In the genomic region with DNA sequence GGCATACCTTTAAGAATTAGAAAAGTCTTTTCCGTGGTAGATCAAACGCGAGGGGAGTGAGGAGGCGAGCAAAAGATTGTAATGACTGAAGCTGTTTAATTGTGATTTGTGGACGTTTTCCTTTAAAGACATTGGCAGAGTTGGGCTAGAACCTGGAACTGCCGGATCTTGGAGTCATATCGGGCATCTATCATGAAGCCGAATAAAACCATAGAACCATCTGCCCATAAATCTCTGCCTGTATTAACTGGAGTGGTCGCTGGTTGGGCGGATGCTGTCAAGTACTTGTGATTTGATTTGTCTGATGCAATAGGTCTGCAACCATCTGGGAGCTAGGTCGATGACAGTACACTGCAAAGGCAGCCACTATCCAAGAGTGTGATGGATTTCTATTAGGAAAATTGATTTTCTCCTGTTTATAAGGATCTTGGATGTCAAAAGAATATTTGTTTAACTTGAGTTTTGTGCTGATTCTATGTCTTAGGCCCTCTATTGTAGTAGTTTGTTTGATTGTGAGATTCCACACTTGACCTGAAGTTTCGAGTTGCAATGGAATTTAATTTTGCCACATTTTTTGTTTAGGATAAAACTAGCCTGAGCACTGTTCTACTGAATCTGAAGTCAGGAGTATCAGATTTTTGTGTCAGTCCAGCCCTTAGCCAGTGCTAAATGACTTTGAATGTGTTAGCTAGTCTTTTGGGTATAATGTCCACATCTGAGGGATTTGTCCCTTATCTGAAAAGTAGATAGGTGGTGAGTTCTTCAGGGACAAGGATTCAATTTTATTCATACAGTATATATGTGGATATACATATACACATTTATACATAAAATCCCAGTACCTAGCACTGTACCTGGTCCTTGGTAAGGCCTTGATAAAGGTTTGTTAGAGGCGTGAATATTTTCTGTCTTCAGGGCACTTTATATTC, we compare ENCODE assay signal across 1 cellular context.
TF ChIP-seq lines count a peak whose summit lies in the region.

No MANE protein-coding gene starts in this region.

TF ChIP-seq in K562, 482 proteins besides CTCF, POLR2A, EP300 and RAD21 (continued from another document and continues in another):
- TF ChIP-seq CEBPB (tag; IDR thresholded peaks at IDR 0.05) (peak; percentile 98), TARDBP (IDR thresholded peaks at IDR 0.05) (0 out of 2 replicates have a peak, but pooled peaks have one; percentile 8), PHF20 (IDR thresholded peaks at IDR 0.05; ENCODE audit: partially characterized antibody) (no peak), ZNF41 (CRISPR knock-in tag; conservative IDR thresholded peaks at IDR 0.05) (no peak), KLF10 (CRISPR knock-in tag; IDR thresholded peaks at IDR 0.05) (no peak), MTA1 (IDR thresholded peaks at IDR 0.05; ENCODE audit: borderline replicate concordance) (peak; percentile 68; the same call in 1 of the 2 replicates), ZNF592 (IDR thresholded peaks at IDR 0.05) (peak; percentile 59; the same call in 1 of the 2 replicates), SMAD3 (CRISPR knock-in tag; conservative IDR thresholded peaks at IDR 0.05) (peak; percentile 70; the same call in 1 of the 2 replicates), PPARD (CRISPR knock-in tag; IDR thresholded peaks at IDR 0.05) (no peak), ZNF143 (CRISPR knock-in tag; IDR thresholded peaks at IDR 0.05) (no peak), SAFB (IDR thresholded peaks at IDR 0.05; ENCODE audit: borderline replicate concordance, low read depth, low read length) (no peak), MBD1 (CRISPR knock-in tag; IDR thresholded peaks at IDR 0.05) (no peak), KDM2B (CRISPR knock-in tag; IDR thresholded peaks at IDR 0.05) (no peak), NUFIP1 (IDR thresholded peaks at IDR 0.05; ENCODE audit: partially characterized antibody) (no peak), FOXK2 (conservative IDR thresholded peaks at IDR 0.05 in 1 of 2, IDR thresholded peaks at IDR 0.05 in 1 of 2; ENCODE audit: low read depth in 2 of 2) (0 out of 4 replicates have a peak, but pooled peaks of 1 of the 2 experiments have one; percentile 16), ZNF354B (CRISPR knock-in tag; IDR thresholded peaks at IDR 0.05) (no peak), ZBED1 (IDR thresholded peaks at IDR 0.05) (peak; percentile 62; the same call in 1 of the 2 replicates), ETV5 (CRISPR knock-in tag; IDR thresholded peaks at IDR 0.05; ENCODE audit: low read depth) (peak; percentile 89), CSDE1 (IDR thresholded peaks at IDR 0.05) (no peak), CREB5 (CRISPR knock-in tag; IDR thresholded peaks at IDR 0.05) (0 out of 2 replicates have a peak, but pooled peaks have one; percentile 5), DDX20 (tag; IDR thresholded peaks at IDR 0.05; ENCODE audit: low read depth) (0 out of 2 replicates have a peak, but pooled peaks have one; percentile 24), ARNT (IDR thresholded peaks at IDR 0.05) (peak in 1 of 2 experiments; percentile 97; a peak in 2 of 4 replicates)
- TF ChIP-seq, protein P1, sequence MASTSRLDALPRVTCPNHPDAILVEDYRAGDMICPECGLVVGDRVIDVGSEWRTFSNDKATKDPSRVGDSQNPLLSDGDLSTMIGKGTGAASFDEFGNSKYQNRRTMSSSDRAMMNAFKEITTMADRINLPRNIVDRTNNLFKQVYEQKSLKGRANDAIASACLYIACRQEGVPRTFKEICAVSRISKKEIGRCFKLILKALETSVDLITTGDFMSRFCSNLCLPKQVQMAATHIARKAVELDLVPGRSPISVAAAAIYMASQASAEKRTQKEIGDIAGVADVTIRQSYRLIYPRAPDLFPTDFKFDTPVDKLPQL (IDR thresholded peaks at IDR 0.05; ENCODE audit: extremely low read depth, insufficient read length), result no peak
- TF ChIP-seq, protein P2, sequence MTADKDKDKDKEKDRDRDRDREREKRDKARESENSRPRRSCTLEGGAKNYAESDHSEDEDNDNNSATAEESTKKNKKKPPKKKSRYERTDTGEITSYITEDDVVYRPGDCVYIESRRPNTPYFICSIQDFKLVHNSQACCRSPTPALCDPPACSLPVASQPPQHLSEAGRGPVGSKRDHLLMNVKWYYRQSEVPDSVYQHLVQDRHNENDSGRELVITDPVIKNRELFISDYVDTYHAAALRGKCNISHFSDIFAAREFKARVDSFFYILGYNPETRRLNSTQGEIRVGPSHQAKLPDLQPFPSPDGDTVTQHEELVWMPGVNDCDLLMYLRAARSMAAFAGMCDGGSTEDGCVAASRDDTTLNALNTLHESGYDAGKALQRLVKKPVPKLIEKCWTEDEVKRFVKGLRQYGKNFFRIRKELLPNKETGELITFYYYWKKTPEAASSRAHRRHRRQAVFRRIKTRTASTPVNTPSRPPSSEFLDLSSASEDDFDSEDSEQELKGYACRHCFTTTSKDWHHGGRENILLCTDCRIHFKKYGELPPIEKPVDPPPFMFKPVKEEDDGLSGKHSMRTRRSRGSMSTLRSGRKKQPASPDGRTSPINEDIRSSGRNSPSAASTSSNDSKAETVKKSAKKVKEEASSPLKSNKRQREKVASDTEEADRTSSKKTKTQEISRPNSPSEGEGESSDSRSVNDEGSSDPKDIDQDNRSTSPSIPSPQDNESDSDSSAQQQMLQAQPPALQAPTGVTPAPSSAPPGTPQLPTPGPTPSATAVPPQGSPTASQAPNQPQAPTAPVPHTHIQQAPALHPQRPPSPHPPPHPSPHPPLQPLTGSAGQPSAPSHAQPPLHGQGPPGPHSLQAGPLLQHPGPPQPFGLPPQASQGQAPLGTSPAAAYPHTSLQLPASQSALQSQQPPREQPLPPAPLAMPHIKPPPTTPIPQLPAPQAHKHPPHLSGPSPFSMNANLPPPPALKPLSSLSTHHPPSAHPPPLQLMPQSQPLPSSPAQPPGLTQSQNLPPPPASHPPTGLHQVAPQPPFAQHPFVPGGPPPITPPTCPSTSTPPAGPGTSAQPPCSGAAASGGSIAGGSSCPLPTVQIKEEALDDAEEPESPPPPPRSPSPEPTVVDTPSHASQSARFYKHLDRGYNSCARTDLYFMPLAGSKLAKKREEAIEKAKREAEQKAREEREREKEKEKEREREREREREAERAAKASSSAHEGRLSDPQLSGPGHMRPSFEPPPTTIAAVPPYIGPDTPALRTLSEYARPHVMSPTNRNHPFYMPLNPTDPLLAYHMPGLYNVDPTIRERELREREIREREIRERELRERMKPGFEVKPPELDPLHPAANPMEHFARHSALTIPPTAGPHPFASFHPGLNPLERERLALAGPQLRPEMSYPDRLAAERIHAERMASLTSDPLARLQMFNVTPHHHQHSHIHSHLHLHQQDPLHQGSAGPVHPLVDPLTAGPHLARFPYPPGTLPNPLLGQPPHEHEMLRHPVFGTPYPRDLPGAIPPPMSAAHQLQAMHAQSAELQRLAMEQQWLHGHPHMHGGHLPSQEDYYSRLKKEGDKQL (CRISPR knock-in tag; IDR thresholded peaks at IDR 0.05; ENCODE audit: borderline replicate concordance), result no peak
- TF ChIP-seq, protein P3, sequence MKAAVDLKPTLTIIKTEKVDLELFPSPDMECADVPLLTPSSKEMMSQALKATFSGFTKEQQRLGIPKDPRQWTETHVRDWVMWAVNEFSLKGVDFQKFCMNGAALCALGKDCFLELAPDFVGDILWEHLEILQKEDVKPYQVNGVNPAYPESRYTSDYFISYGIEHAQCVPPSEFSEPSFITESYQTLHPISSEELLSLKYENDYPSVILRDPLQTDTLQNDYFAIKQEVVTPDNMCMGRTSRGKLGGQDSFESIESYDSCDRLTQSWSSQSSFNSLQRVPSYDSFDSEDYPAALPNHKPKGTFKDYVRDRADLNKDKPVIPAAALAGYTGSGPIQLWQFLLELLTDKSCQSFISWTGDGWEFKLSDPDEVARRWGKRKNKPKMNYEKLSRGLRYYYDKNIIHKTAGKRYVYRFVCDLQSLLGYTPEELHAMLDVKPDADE (conservative IDR thresholded peaks at IDR 0.05; ENCODE audit: control insufficient read depth, low read depth, low read length), result peak; percentile 39; the same call in 1 of the 2 replicates
- TF ChIP-seq, protein P4, sequence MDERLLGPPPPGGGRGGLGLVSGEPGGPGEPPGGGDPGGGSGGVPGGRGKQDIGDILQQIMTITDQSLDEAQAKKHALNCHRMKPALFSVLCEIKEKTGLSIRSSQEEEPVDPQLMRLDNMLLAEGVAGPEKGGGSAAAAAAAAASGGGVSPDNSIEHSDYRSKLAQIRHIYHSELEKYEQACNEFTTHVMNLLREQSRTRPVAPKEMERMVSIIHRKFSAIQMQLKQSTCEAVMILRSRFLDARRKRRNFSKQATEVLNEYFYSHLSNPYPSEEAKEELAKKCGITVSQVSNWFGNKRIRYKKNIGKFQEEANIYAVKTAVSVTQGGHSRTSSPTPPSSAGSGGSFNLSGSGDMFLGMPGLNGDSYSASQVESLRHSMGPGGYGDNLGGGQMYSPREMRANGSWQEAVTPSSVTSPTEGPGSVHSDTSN (CRISPR knock-in tag; IDR thresholded peaks at IDR 0.05; ENCODE audit: low read depth), result no peak
- TF ChIP-seq, protein P4 (tag; conservative IDR thresholded peaks at IDR 0.05; ENCODE audit: low read depth), result peak; percentile 91
